ENCODE assay signal across 2 cellular contexts in the genomic region with DNA sequence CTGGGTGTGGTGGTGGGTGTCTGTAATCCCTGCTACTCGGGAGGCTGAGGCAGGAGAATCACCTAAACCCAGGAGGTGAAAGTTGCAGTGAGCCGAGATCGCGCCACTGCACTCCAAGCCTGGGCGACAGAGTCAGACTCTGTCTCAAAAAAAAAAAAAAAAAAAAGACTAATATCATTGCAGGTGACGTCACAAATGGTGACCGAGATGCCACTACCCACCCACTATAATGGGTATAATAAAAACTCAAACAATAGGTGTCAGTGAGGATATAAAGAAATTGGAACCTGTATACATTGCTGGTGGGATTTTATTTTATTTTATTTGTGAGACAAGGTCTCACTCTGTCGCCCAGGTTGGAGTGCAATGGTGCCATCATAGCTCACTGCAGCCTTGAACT. TPM values are rescaled to one million over a fixed set of nuclear protein-coding genes. Genes with fewer than 3 reads are reported as not detected.
"Had no signal": no experiment of that assay in that cellular context is flagged by ENCODE, and none has a peak within 500 bp of the region (broad histone marks: within the 10 kb centered on the region; RNA-seq: fewer than 3 reads in every experiment).

No MANE protein-coding gene starts in this region.

RNA-seq across cellular contexts. Expression of gene DLK2, which starts 40.1 kb away (rescaled TPM):
- total RNA-seq: subcutaneous adipose tissue, thoracic aorta had no signal
